In genomic region chr1:244865028-244865371, GRCh38 we compare ENCODE assay signal across 8 cellular contexts. TPM values are rescaled to one million over a fixed set of nuclear protein-coding genes. Genes with fewer than 3 reads are reported as not detected.
DNase-seq lines count a peak whose midpoint lies in the region; ATAC-seq and TF ChIP-seq lines count a peak whose summit lies in the region.

No MANE protein-coding gene starts in this region.

- peak overlapping the region; percentile 100 for H3K27ac ChIP-seq in prostate gland

- no peak for ATAC-seq in activated T-cell treated with anti-CD3 and anti-CD28 coated beads, Interleukin-2, amount 50 U/mL, for 4 hours
- no peak for ATAC-seq in HG03025 (IDR thresholded peaks at IDR 0.05; ENCODE audit: low FRiP score, unreplicated experiment)

- TF ChIP-seq CTCF in NB4 (IDR thresholded peaks at IDR 0.05; ENCODE audit: low read depth, low read length), result no peak
- no peak for TF ChIP-seq CTCF in prostate gland (IDR thresholded peaks at IDR 0.05)

- peak overlapping the region; percentile 90 for H3K4me3 ChIP-seq in NB4 (ENCODE audit: low read depth, low read length)
- peak overlapping the region; percentile 91 to 95 for H3K4me3 ChIP-seq in prostate gland

- peaks cover 21% of the 10 kb centered on the region for H3K36me3 Mint-ChIP-seq in activated T-cell treated with anti-CD3 and anti-CD28 coated beads, Interleukin-2, amount 50 U/mL, for 4 hours (ENCODE audit: insufficient read depth)

- no peaks in the 10 kb centered on the region for H3K27me3 Mint-ChIP-seq in activated T-cell treated with anti-CD3 and anti-CD28 coated beads, Interleukin-2, amount 50 U/mL, for 4 hours (ENCODE audit: low read depth)

- no peak for TF ChIP-seq POLR2A in NB4 (IDR thresholded peaks at IDR 0.05; ENCODE audit: extremely low read depth, insufficient read length)
- TF ChIP-seq POLR2A in prostate gland (IDR thresholded peaks at IDR 0.05), result no peak

- peaks cover 4% of the 10 kb centered on the region for H3K4me1 ChIP-seq in prostate gland (replicated peaks)

- no peaks in the 10 kb centered on the region for H3K27me3 ChIP-seq in prostate gland (replicated peaks; ENCODE audit: insufficient read depth)

- no peaks in the 10 kb centered on the region for H3K9me3 Mint-ChIP-seq in activated T-cell treated with anti-CD3 and anti-CD28 coated beads, Interleukin-2, amount 50 U/mL, for 4 hours

- peak overlapping the region; percentile 99 for H3K4me3 Mint-ChIP-seq in activated T-cell treated with anti-CD3 and anti-CD28 coated beads, Interleukin-2, amount 50 U/mL, for 4 hours

- intact Hi-C loops in head of caudate nucleus (cut with DNase I), result loop anchor here (2.0 to 10.0 kb wide), 2 partner anchors 54 to 180 kb away; no protein-coding TSS in a partner anchor
- intact Hi-C loops in prostate gland (cut with DNase I), result no loop called here

- peak; percentile 71 for DNase-seq in DMS53 (lab: John Stamatoyannopoulos, UW)
- DNase-seq in NB4 (ENCODE audit: low read depth), result peak; percentile 57
- no peak for DNase-seq in activated T-cell treated with anti-CD3 and anti-CD28 coated beads, Interleukin-2, amount 50 U/mL, for 4 hours
- DNase-seq in head of caudate nucleus, result peak in 38 of 42 donors; percentile 16 to 78 (median 46)
- no peak for DNase-seq in prostate gland (ENCODE audit: low spot score)
- DNase-seq in GM19238 (ENCODE audit: insufficient read length, low spot score), result no peak
- DNase-seq in NCI-H2081 treated with DMSO at 0.1 percent for 48 hours (lab: John Stamatoyannopoulos, UW), result no peak

- peaks cover 35% of the 10 kb centered on the region for H3K4me1 Mint-ChIP-seq in activated T-cell treated with anti-CD3 and anti-CD28 coated beads, Interleukin-2, amount 50 U/mL, for 4 hours (ENCODE audit: low read depth)

- no peaks in the 10 kb centered on the region for H3K9me3 ChIP-seq in prostate gland

- no peaks in the 10 kb centered on the region for H3K36me3 ChIP-seq in prostate gland

- WGBS in prostate gland, result 16% methylated on average over 9 of the region's 9 CpGs

RNA-seq across cellular contexts. Expression of gene HNRNPU, which starts 0.7 kb away (rescaled TPM):
- 100 to 1,000 TPM; 606 to 649 (median 640) TPM for total RNA-seq in activated T-cell treated with anti-CD3 and anti-CD28 coated beads, Interleukin-2, amount 50 U/mL, for 4 hours
- 100 to 1,000 TPM; 302 to 350 TPM for total RNA-seq in prostate gland

RNA-seq across cellular contexts. Expression of gene COX20, which starts 29.5 kb away (rescaled TPM):
- total RNA-seq in activated T-cell treated with anti-CD3 and anti-CD28 coated beads, Interleukin-2, amount 50 U/mL, for 4 hours, result 10 to 100 TPM; 50.7 to 54.1 (median 53.7) TPM
- total RNA-seq in prostate gland, result 10 to 100 TPM; 46.8 to 78.4 TPM

Comparison
In these comparisons a context has a peak if more than half of its experiments do, and no peak if none do; other contexts are left out.
1. DNase-seq: peak in DMS53 (single experiment), NB4 (single experiment) and head of caudate nucleus (38 of 42); none in activated T-cell treated with anti-CD3 and anti-CD28 coated beads, Interleukin-2, amount 50 U/mL, for 4 hours (single experiment), prostate gland (single experiment), GM19238 (single experiment) and NCI-H2081 treated with DMSO at 0.1 percent for 48 hours (single experiment).